Comparison of ENCODE assay signal across 9 cellular contexts in the genomic region with DNA sequence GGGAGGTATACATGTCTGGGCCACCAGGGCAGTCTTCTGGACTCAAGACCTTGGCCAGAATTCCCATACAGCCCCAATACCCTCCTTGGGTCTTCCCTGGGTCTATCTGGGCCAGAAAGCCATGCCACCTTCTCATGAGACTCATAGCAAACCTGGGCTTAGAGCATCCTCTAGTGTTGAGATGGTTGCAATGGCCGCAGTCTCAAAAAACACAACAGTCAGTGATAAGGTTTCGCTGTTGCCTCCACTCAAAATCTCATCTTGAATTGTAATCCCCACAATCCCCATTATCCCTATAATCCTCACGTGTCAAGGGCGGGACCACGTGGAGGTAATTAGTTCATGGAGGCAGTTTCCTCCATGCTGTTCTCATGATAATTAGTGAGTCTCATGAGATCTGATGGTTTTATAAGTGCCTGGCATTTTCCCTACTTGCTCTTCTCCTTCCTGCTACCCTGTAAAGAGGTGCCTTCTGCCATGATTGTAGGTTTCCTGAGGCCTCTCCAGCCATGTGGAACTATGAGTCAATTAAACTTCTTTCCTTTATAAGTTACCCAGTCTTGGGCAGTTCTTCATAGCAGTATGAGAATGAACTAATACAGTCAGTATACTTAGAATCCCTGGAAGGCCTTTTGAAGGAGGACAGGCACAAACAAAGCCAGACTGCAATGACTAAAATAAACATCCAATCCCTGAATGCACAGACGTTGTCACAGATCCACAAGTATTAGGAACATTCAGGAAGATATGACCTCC.
A peak's percentile ranks its signal among the peaks of the same experiment; 100 is the strongest.
DNase-seq lines count a peak whose midpoint lies in the region; ATAC-seq and TF ChIP-seq lines count a peak whose summit lies in the region.
"Had no signal": no experiment of that assay in that cellular context is flagged by ENCODE, and none has a peak within 500 bp of the region (broad histone marks: within the 10 kb centered on the region; RNA-seq: fewer than 3 reads in every experiment).

No MANE protein-coding gene starts in this region.

- H3K4me3 Mint-ChIP-seq in endothelial cell (ENCODE audit: unreplicated experiment): no peak overlapping the region
- H3K4me3 Mint-ChIP-seq: memory B cell had no signal

- DNase-seq in Ammon's horn (ENCODE audit: low spot score) (peak; percentile 61), GM12865 (ENCODE audit: low read depth) (peak; percentile 65), NCI-H82 treated with DMSO at 0.1 percent for 48 hours (lab: John Stamatoyannopoulos, UW; ENCODE audit: unreplicated experiment) (peak; percentile 91), endothelial cell (ENCODE audit: low spot score) (peak; percentile 43), myocyte (ENCODE audit: low read depth) (peak; percentile 20), COLO668 (lab: John Stamatoyannopoulos, UW; ENCODE audit: unreplicated experiment) (no peak)

- H3K27ac Mint-ChIP-seq in endothelial cell (ENCODE audit: unreplicated experiment): no peak overlapping the region
- H3K27ac Mint-ChIP-seq: memory B cell had no signal

- H3K4me1 Mint-ChIP-seq in endothelial cell (ENCODE audit: unreplicated experiment): peaks cover 18% of the 10 kb centered on the region
- H3K4me1 Mint-ChIP-seq: memory B cell had no signal

- peak; percentile 76 for ATAC-seq in HG02884 (IDR thresholded peaks at IDR 0.05; ENCODE audit: unreplicated experiment)
- ATAC-seq in GM18870 (IDR thresholded peaks at IDR 0.05; ENCODE audit: unreplicated experiment): no peak

- H3K9me3 Mint-ChIP-seq in endothelial cell (ENCODE audit: unreplicated experiment): no peaks in the 10 kb centered on the region

- TF ChIP-seq CTCF in GM12865 (IDR thresholded peaks at IDR 0.05; ENCODE audit: insufficient read depth, low read depth, low read length, missing control alignments) (peak; percentile 87), endothelial cell (IDR thresholded peaks at IDR 0.05; ENCODE audit: unreplicated experiment) (peak; percentile 41)

- H3K36me3 Mint-ChIP-seq in endothelial cell (ENCODE audit: low read depth, unreplicated experiment): no peaks in the 10 kb centered on the region

- H3K4me3 ChIP-seq in GM12865 (ENCODE audit: low read depth, low read length): no peak overlapping the region

- peaks cover 6% of the 10 kb centered on the region for H3K27me3 Mint-ChIP-seq in endothelial cell (ENCODE audit: unreplicated experiment)
